ENCODE assay signal across 6 cellular contexts in genomic region chr19:13978721-13979191, GRCh38. TPM values are rescaled to one million over a fixed set of nuclear protein-coding genes. Genes with fewer than 3 reads are reported as not detected.
DNase-seq lines count a peak whose midpoint lies in the region; ATAC-seq and TF ChIP-seq lines count a peak whose summit lies in the region.

No MANE protein-coding gene starts in this region.

- peak; percentile 53 for DNase-seq in AG20443 (ENCODE audit: low spot score)
- no peak for DNase-seq in lower lobe of right lung
- no peak for DNase-seq in mucosa of gallbladder (ENCODE audit: low spot score)

- no peak overlapping the region for H3K4me3 Mint-ChIP-seq in activated naive CD8-positive, alpha-beta T cell

- peak; percentile 35 to 59 for ATAC-seq in lower lobe of right lung
- ATAC-seq in HG03442 (IDR thresholded peaks at IDR 0.05; ENCODE audit: unreplicated experiment): no peak
- no peak for ATAC-seq in HG02623 (IDR thresholded peaks at IDR 0.05; ENCODE audit: unreplicated experiment)

- no peaks in the 10 kb centered on the region for H3K36me3 Mint-ChIP-seq in activated naive CD8-positive, alpha-beta T cell

- H3K27me3 ChIP-seq in lower lobe of right lung (ENCODE audit: low read depth): no peaks in the 10 kb centered on the region

- H3K4me1 Mint-ChIP-seq in activated naive CD8-positive, alpha-beta T cell (ENCODE audit: low read depth): peaks cover 40% of the 10 kb centered on the region

- no peaks in the 10 kb centered on the region for H3K27me3 Mint-ChIP-seq in activated naive CD8-positive, alpha-beta T cell

- no peaks in the 10 kb centered on the region for H3K9me3 Mint-ChIP-seq in activated naive CD8-positive, alpha-beta T cell (ENCODE audit: low read depth)

- H3K9me3 ChIP-seq in lower lobe of right lung: no peaks in the 10 kb centered on the region

- peaks cover 22% of the 10 kb centered on the region for H3K36me3 ChIP-seq in lower lobe of right lung

- no peak for TF ChIP-seq CTCF in lower lobe of right lung (IDR thresholded peaks at IDR 0.05)

- intact Hi-C loops in lower lobe of right lung (cut with DNase I): no loop called here

- peak overlapping the region; percentile 34 for H3K27ac Mint-ChIP-seq in activated naive CD8-positive, alpha-beta T cell

- H3K4me1 ChIP-seq in lower lobe of right lung: peaks cover 17% of the 10 kb centered on the region

- H3K27ac ChIP-seq in lower lobe of right lung: peak overlapping the region; percentile 77

- H3K4me3 ChIP-seq in lower lobe of right lung: peak overlapping the region; percentile 57

RNA-seq across cellular contexts. Expression of gene DCAF15, which starts 26.4 kb away (rescaled TPM):
- total RNA-seq in lower lobe of right lung: 28.4 TPM
- total RNA-seq in mucosa of gallbladder: 33.7 TPM

RNA-seq across cellular contexts. Expression of gene RFX1, which starts 27.4 kb away (rescaled TPM):
- total RNA-seq in lower lobe of right lung (17.8 TPM), mucosa of gallbladder (25.0 TPM)

RNA-seq across cellular contexts. Expression of gene PODNL1, which starts 40.5 kb away (rescaled TPM):
- total RNA-seq in lower lobe of right lung (2.7 TPM), mucosa of gallbladder (3.2 TPM)

RNA-seq across cellular contexts. Expression of gene RLN3, which starts 49.2 kb away (rescaled TPM):
- total RNA-seq in lower lobe of right lung (not detected), mucosa of gallbladder (not detected)

RNA-seq across cellular contexts. Expression of gene IL27RA, which starts 52.8 kb away (rescaled TPM):
- total RNA-seq in lower lobe of right lung (20.4 TPM), mucosa of gallbladder (5.6 TPM)

Comparison
In these comparisons a context has a peak if more than half of its experiments do, and no peak if none do; other contexts are left out.
1. ATAC-seq: peak in lower lobe of right lung (2 of 2); none in HG03442 (single experiment) and HG02623 (single experiment).